13 cellular contexts compared by ENCODE assay signal in the genomic region with DNA sequence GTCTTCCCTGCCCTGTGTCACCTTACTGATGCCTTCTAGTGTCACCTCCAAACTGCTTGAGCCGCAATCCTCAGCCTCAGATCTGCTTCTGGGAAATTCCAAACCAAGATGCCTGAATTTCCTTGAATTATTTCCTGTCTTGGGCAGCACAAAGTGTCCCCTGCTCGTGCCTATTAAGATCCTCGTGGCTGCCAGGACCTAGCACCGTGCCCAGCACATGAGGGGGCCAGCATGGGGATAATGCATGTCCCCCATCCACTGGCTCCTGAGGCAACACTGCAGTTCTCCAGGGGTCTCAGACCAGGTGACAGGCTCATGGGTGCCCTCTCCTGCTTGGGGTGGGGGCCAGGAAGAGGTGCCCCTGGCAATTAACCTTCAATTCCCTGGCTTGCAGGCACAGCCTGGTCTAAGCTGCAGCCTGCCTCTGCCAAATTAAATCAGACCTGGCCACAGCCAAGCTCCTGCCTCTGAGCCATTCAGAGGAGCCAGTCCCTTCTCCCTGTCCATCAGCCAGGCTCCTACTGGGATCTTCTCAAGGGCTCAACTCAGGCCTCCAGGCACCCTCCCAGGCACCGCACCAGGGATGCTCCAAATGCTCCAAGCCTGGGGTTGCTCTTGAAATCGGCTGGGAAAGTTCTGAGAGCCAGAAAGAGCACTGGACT.
DNase-seq lines count a peak whose midpoint lies in the region.
"Had no signal": no experiment of that assay in that cellular context is flagged by ENCODE, and none has a peak within 500 bp of the region (broad histone marks: within the 10 kb centered on the region; RNA-seq: fewer than 3 reads in every experiment).

No MANE protein-coding gene starts in this region.

- H2AFZ ChIP-seq in GM23248 (no peak overlapping the region), neuronal stem cell (ENCODE audit: low read length) (no peak overlapping the region)
- H2AFZ ChIP-seq: PC-9 had no signal

- H3K27ac ChIP-seq in GM23248 (peak overlapping the region; percentile 5; the same call in 1 of the 2 replicates), caudate nucleus (ENCODE audit: low read depth, low read length) (peak overlapping the region; percentile 90), neuronal stem cell (replicated peaks; ENCODE audit: low read length) (no peak overlapping the region)
- H3K27ac ChIP-seq: PC-9 had no signal

- H2AK5ac ChIP-seq in neuronal stem cell (ENCODE audit: low read depth, low read length), result no peak overlapping the region

- no peak overlapping the region for H3K14ac ChIP-seq in neuronal stem cell (ENCODE audit: low read length)

- H4K8ac ChIP-seq in neuronal stem cell (ENCODE audit: low read depth, low read length), result no peak overlapping the region

- H3K4me2 ChIP-seq in GM23248 (ENCODE audit: unreplicated experiment) (no peak overlapping the region), neuronal stem cell (ENCODE audit: insufficient read depth, low read length, poor library complexity, severe bottlenecking) (peak overlapping the region; percentile 26)
- H3K4me2 ChIP-seq: PC-9 had no signal

- peaks cover 7% of the 10 kb centered on the region; the same call in 1 of the 2 replicates for H3K4me1 ChIP-seq in GM23248 (ENCODE audit: insufficient read depth)
- H3K4me1 ChIP-seq in neuronal stem cell (ENCODE audit: control insufficient read depth in 2 of 2, insufficient read depth in 1 of 2, low read depth in 1 of 2, low read length in 2 of 2), result peaks cover 8 to 9% of the 10 kb centered on the region in 2 donors

- H3K9ac ChIP-seq in GM23248 (no peak overlapping the region), neuronal stem cell (ENCODE audit: low read depth, low read length, poor library complexity) (no peak overlapping the region)

- H3K79me1 ChIP-seq in neuronal stem cell (ENCODE audit: low read depth, low read length), result no peaks in the 10 kb centered on the region

- H2BK12ac ChIP-seq in neuronal stem cell (ENCODE audit: low read length), result no peak overlapping the region

- H3K18ac ChIP-seq in neuronal stem cell (ENCODE audit: low read length), result no peak overlapping the region

- DNase-seq in GM23248, result peak; percentile 33
- DNase-seq in MG63, result peak; percentile 42
- DNase-seq in caudate nucleus (lab: John Stamatoyannopoulos, UW), result peak in 4 of 61 donors; percentile 23 to 61 (median 42)
- no peak for DNase-seq in neuronal stem cell (ENCODE audit: low spot score)
- no peak for DNase-seq in SW480 (ENCODE audit: low spot score)
- no peak for DNase-seq in activated CD4-positive, CD25-positive, alpha-beta regulatory T cell (lab: John Stamatoyannopoulos, UW)
- DNase-seq in NCI-H2107 (lab: John Stamatoyannopoulos, UW), result no peak
- DNase-seq in NCI-H2029 treated with DMSO at 0.1 percent for 48 hours (lab: John Stamatoyannopoulos, UW), result no peak
- DNase-seq: H9, NCI-H146, NCI-H748 treated with DMSO at 0.1 percent for 48 hours, SHP77 had no signal

- no peak overlapping the region for H2BK15ac ChIP-seq in neuronal stem cell (ENCODE audit: low read length)

- H4K20me1 ChIP-seq in GM23248 (ENCODE audit: insufficient read depth), result no peaks in the 10 kb centered on the region

- H2BK120ac ChIP-seq in neuronal stem cell (ENCODE audit: low read depth, low read length), result no peak overlapping the region

- no peak overlapping the region for H3K4ac ChIP-seq in neuronal stem cell (ENCODE audit: low read length)

- in situ Hi-C loops in GM23248 (cut with MboI), result loop anchor here (25.0 kb wide), 1 partner anchor 504 kb away; no protein-coding TSS in a partner anchor

- no peaks in the 10 kb centered on the region for H3K9me2 ChIP-seq in GM23248 (ENCODE audit: insufficient read depth)

- no peak overlapping the region for H3K23ac ChIP-seq in neuronal stem cell (ENCODE audit: low read depth, low read length, poor library complexity)

- 0 out of 2 replicates have a peak, but pooled peaks cover 4% of the 10 kb centered on the region for H3F3A ChIP-seq in GM23248 (ENCODE audit: insufficient read depth)

- no peaks in the 10 kb centered on the region for H3K36me3 ChIP-seq in GM23248 (ENCODE audit: low read depth)
- no peaks in the 10 kb centered on the region for H3K36me3 ChIP-seq in MG63
- no peaks in the 10 kb centered on the region for H3K36me3 ChIP-seq in neuronal stem cell (replicated peaks in 1 of 2; ENCODE audit: control insufficient read depth in 2 of 2, insufficient read depth in 2 of 2, low read length in 2 of 2)

- 50 to 59% methylated on average over 6 of the region's 6 CpGs for WGBS in GM23248 (ENCODE audit: low coverage in 1 of 2, low lambda C conversion rate in 2 of 2, missing lambda C conversion rate in 2 of 2), 2 experiments
- no CpG with 5 or more reads among the region's 6 CpGs for WGBS in neuronal stem cell (ENCODE audit: extremely low coverage in 2 of 2, insufficient read length in 2 of 2, insufficient replicate concordance in 1 of 2), 2 donors

- H3K79me2 ChIP-seq in GM23248 (ENCODE audit: insufficient read depth), result no peaks in the 10 kb centered on the region

- no peaks in the 10 kb centered on the region for H3K9me3 ChIP-seq in GM23248 (ENCODE audit: low read depth)
- H3K9me3 ChIP-seq in MG63, result no peaks in the 10 kb centered on the region
- no peaks in the 10 kb centered on the region for H3K9me3 ChIP-seq in neuronal stem cell (replicated peaks in 1 of 2; ENCODE audit: control insufficient read depth in 2 of 2, insufficient read depth in 1 of 2, low read depth in 1 of 2, low read length in 2 of 2)

- H4K91ac ChIP-seq in neuronal stem cell (ENCODE audit: low read depth, low read length, poor library complexity), result no peak overlapping the region

- H2BK5ac ChIP-seq in neuronal stem cell (ENCODE audit: low read length), result no peak overlapping the region

- H3K4me3 ChIP-seq in GM23248 (no peak overlapping the region), MG63 (no peak overlapping the region), neuronal stem cell (ENCODE audit: low read length in 2 of 2) (no peak overlapping the region)
- H3K4me3 ChIP-seq: PC-9 had no signal

- no peaks in the 10 kb centered on the region for H3K27me3 ChIP-seq in GM23248 (replicated peaks; ENCODE audit: insufficient read depth)
- H3K27me3 ChIP-seq in MG63, result no peaks in the 10 kb centered on the region
- no peaks in the 10 kb centered on the region for H3K27me3 ChIP-seq in neuronal stem cell (ENCODE audit: control insufficient read depth in 3 of 3, insufficient read depth in 3 of 3, low read depth in 1 of 3, low read length in 3 of 3)

Comparison
In these comparisons a context has a peak if more than half of its experiments do, and no peak if none do; other contexts are left out.
1. DNase-seq: peak in GM23248 (single experiment) and MG63 (single experiment); none in neuronal stem cell (single experiment), SW480 (single experiment), activated CD4-positive, CD25-positive, alpha-beta regulatory T cell (0 of 4), NCI-H2107 (single experiment) and NCI-H2029 treated with DMSO at 0.1 percent for 48 hours (single experiment).